In the genomic region with DNA sequence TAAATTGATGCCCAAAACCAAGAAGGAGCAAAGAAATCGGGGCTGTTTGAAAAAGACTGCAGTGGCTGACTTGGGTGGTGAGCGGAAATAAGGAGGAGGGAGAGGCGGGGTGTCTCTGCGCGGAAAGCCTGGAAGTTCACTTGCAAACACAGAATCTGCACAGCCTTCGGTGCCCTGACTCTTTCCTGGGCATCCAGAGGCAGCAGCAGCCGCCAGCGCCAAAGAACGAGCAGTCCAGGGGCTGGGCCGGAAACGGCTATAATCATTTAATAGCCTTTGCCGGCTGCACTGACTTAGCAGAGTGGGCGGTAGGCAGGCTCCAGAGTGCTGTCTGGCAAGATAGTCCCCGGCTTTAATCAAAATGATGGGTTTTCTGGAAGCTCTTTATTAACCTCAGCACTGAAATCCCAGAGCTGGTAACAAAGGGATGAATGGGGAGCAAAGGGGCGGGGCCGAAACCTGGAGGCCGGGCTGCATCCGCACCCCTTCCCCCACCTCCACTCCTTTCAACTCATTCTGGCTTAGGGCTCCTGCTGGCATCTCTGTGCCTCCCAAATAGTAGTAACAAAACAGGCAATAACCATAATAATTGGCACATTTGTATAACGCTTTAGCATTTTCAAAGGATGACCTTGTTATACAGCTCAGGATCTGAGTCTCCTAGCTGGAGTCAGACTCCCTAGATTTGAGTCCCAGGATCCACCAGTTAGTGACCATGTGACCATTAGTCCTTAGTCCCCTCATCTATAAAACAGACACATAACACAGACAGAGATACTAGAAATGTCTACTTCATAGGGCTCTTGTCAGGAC, we compare ENCODE assay signal across 1 cellular context.
TF ChIP-seq lines count a peak whose summit lies in the region.

No MANE protein-coding gene starts in this region.

TF ChIP-seq in SK-N-SH, 30 proteins besides CTCF, POLR2A, EP300 and RAD21 (continued from another document):
- TF ChIP-seq, protein P1, sequence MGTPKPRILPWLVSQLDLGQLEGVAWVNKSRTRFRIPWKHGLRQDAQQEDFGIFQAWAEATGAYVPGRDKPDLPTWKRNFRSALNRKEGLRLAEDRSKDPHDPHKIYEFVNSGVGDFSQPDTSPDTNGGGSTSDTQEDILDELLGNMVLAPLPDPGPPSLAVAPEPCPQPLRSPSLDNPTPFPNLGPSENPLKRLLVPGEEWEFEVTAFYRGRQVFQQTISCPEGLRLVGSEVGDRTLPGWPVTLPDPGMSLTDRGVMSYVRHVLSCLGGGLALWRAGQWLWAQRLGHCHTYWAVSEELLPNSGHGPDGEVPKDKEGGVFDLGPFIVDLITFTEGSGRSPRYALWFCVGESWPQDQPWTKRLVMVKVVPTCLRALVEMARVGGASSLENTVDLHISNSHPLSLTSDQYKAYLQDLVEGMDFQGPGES (IDR thresholded peaks at IDR 0.05; ENCODE audit: low read depth, low read length), result no peak
- no peak for TF ChIP-seq TCF12 (IDR thresholded peaks at IDR 0.05)
- peak; percentile 46; the same call in 1 of the 2 replicates for TF ChIP-seq MXI1 (IDR thresholded peaks at IDR 0.05; ENCODE audit: low read depth, low read length)
TF ChIP-seq in SK-N-SH: peak in this region for 5.
